14 cellular contexts compared by ENCODE assay signal in genomic region chr7:45035909-45036308, GRCh38. TPM values are rescaled to one million over a fixed set of nuclear protein-coding genes. Genes with fewer than 3 reads are reported as not detected.
DNase-seq lines count a peak whose midpoint lies in the region; ATAC-seq, FAIRE-seq and TF ChIP-seq lines count a peak whose summit lies in the region.
"Had no signal": no experiment of that assay in that cellular context is flagged by ENCODE, and none has a peak within 500 bp of the region (broad histone marks: within the 10 kb centered on the region; RNA-seq: fewer than 3 reads in every experiment).

No MANE protein-coding gene starts in this region.

- H3K79me2 ChIP-seq in keratinocyte (ENCODE audit: control insufficient read depth, insufficient read depth, low read length): peaks cover 43% of the 10 kb centered on the region

- peaks cover 47% of the 10 kb centered on the region for H3K4me1 ChIP-seq in BLaER1
- H3K4me1 ChIP-seq in Caco-2: peaks cover 9% of the 10 kb centered on the region
- peaks cover 51% of the 10 kb centered on the region for H3K4me1 ChIP-seq in keratinocyte (ENCODE audit: control insufficient read depth, extremely low read depth, insufficient read depth, low read length)

- DNase-seq in Caco-2: no peak
- DNase-seq in activated CD8-positive, alpha-beta T cell treated with anti-CD3 and anti-CD28 coated beads for 36 hours: peak; percentile 39
- no peak for DNase-seq in keratinocyte (ENCODE audit: low read depth, low spot score)
- no peak for DNase-seq in RWPE1 (ENCODE audit: low spot score)
- DNase-seq in occipital lobe (lab: John Stamatoyannopoulos, UW): no peak
- DNase-seq in frontal cortex (ENCODE audit: low spot score in 2 of 2): no peak
- DNase-seq: heart left ventricle, NCI-H1092 treated with DMSO at 0.1 percent for 48 hours, PC-3, T-helper 9 cell, trophoblast cell had no signal

- peaks cover 16% of the 10 kb centered on the region for H3K4me1 Mint-ChIP-seq in Caco-2 (ENCODE audit: low read depth, unreplicated experiment)
- peaks cover 70% of the 10 kb centered on the region for H3K4me1 Mint-ChIP-seq in activated CD8-positive, alpha-beta T cell treated with anti-CD3 and anti-CD28 coated beads for 36 hours (ENCODE audit: low read depth)

- no peaks in the 10 kb centered on the region for H3K27me3 Mint-ChIP-seq in Caco-2 (ENCODE audit: insufficient read depth, unreplicated experiment)
- no peaks in the 10 kb centered on the region for H3K27me3 Mint-ChIP-seq in activated CD8-positive, alpha-beta T cell treated with anti-CD3 and anti-CD28 coated beads for 36 hours

- H3K27ac Mint-ChIP-seq in Caco-2 (ENCODE audit: unreplicated experiment): peak overlapping the region; percentile 63
- H3K27ac Mint-ChIP-seq in activated CD8-positive, alpha-beta T cell treated with anti-CD3 and anti-CD28 coated beads for 36 hours: peak overlapping the region; percentile 77

- peak; percentile 35 for ATAC-seq in activated CD8-positive, alpha-beta T cell treated with anti-CD3 and anti-CD28 coated beads for 36 hours
- ATAC-seq in HG03571 (IDR thresholded peaks at IDR 0.05; ENCODE audit: unreplicated experiment): no peak
- ATAC-seq: heart left ventricle, PC-3 had no signal

- H3K36me3 ChIP-seq in BLaER1 (peaks cover 90% of the 10 kb centered on the region), Caco-2 (ENCODE audit: control insufficient read depth, insufficient read depth, low read length) (no peaks in the 10 kb centered on the region), keratinocyte (ENCODE audit: control insufficient read depth in 2 of 2, extremely low read depth in 1 of 2, insufficient read depth in 2 of 2, low read length in 2 of 2) (peaks cover 5 to 16% of the 10 kb centered on the region in 2 experiments)

- peaks cover 2% of the 10 kb centered on the region for H3K9me1 ChIP-seq in keratinocyte (ENCODE audit: control insufficient read depth, extremely low read depth, insufficient read depth, low read length)

- H3K36me3 Mint-ChIP-seq in Caco-2 (ENCODE audit: insufficient read depth, unreplicated experiment): peaks cover 5% of the 10 kb centered on the region
- peaks cover 41% of the 10 kb centered on the region for H3K36me3 Mint-ChIP-seq in activated CD8-positive, alpha-beta T cell treated with anti-CD3 and anti-CD28 coated beads for 36 hours (ENCODE audit: low read depth)

- CTCF ChIA-PET in Caco-2 (lab: Charles Lee): no interaction called here
- CTCF ChIA-PET in activated CD8-positive, alpha-beta T cell treated with anti-CD3 and anti-CD28 coated beads for 36 hours (lab: Charles Lee): interaction anchor here (1.1 to 2.4 kb wide), 5 partner anchors 10 to 99 kb away, joined by 3 to 13 read pairs (median 6); no protein-coding TSS in a partner anchor
- CTCF ChIA-PET in RWPE1 (lab: Yijun Ruan, JAX): interaction anchor here (0.7 kb wide), 1 partner anchor 11 kb away, joined by 3 read pairs; no protein-coding TSS in a partner anchor

- H4K20me1 ChIP-seq in BLaER1 (peaks cover 82% of the 10 kb centered on the region), keratinocyte (ENCODE audit: control insufficient read depth, extremely low read depth, insufficient read depth, low read length) (no peaks in the 10 kb centered on the region)

- intact Hi-C loops in Caco-2 (cut with micrococcal nuclease; ENCODE audit: unreplicated experiment): no loop called here
- intact Hi-C loops in activated CD8-positive, alpha-beta T cell treated with anti-CD3 and anti-CD28 coated beads for 36 hours (cut with micrococcal nuclease): no loop called here

- H3K9ac ChIP-seq in BLaER1 (0 out of 2 replicates have a peak overlapping the region, but pooled peaks have one; percentile 45), keratinocyte (ENCODE audit: control insufficient read depth, extremely low read depth, insufficient read depth, low read length) (no peak overlapping the region)

- H2AFZ ChIP-seq in keratinocyte (ENCODE audit: control insufficient read depth, low read length): peak overlapping the region; percentile 33

- no peaks in the 10 kb centered on the region for H3K27me3 ChIP-seq in BLaER1
- H3K27me3 ChIP-seq in Caco-2 (replicated peaks; ENCODE audit: control insufficient read depth, insufficient read depth, low read length): no peaks in the 10 kb centered on the region
- no peaks in the 10 kb centered on the region for H3K27me3 ChIP-seq in keratinocyte (ENCODE audit: control insufficient read depth, extremely low read depth, insufficient read depth, low read length)
- H3K27me3 ChIP-seq: heart left ventricle had no signal

- no TSS peak for BruUV-seq in Caco-2 (replicated peaks; lab: Mats Ljungman, UMichigan)

- no peaks in the 10 kb centered on the region for H3K9me3 Mint-ChIP-seq in Caco-2 (ENCODE audit: unreplicated experiment)
- H3K9me3 Mint-ChIP-seq in activated CD8-positive, alpha-beta T cell treated with anti-CD3 and anti-CD28 coated beads for 36 hours: no peaks in the 10 kb centered on the region

- H3K9me3 ChIP-seq in BLaER1 (no peaks in the 10 kb centered on the region), Caco-2 (no peaks in the 10 kb centered on the region), keratinocyte (ENCODE audit: control insufficient read depth, low read depth, low read length) (no peaks in the 10 kb centered on the region)
- H3K9me3 ChIP-seq: heart left ventricle had no signal

- H3K4me2 ChIP-seq in BLaER1: peak overlapping the region; percentile 50
- peak overlapping the region; percentile 54 for H3K4me2 ChIP-seq in keratinocyte (ENCODE audit: control insufficient read depth, extremely low read depth, insufficient read depth, low read depth, low read length)

- dilution Hi-C loops in keratinocyte (cut with MboI; ENCODE audit: extremely low pct_ligation_motif_present, low sequenced_read_pairs): no loop called here

- H3K4me3 Mint-ChIP-seq in Caco-2 (ENCODE audit: unreplicated experiment): peak overlapping the region; percentile 47
- peak overlapping the region; percentile 32 for H3K4me3 Mint-ChIP-seq in activated CD8-positive, alpha-beta T cell treated with anti-CD3 and anti-CD28 coated beads for 36 hours

- POLR2A ChIA-PET in Caco-2 (lab: Charles Lee): interaction anchor here (1.1 kb wide), 1 partner anchor 36 kb away, joined by 5 read pairs; no protein-coding TSS in a partner anchor
- POLR2A ChIA-PET in activated CD8-positive, alpha-beta T cell treated with anti-CD3 and anti-CD28 coated beads for 36 hours (lab: Charles Lee): interaction anchor here (0.6 to 2.8 kb wide), 13 partner anchors 8 to 76 kb away, joined by 3 to 13 read pairs (median 4); partner anchors contain the start of genes MYO1G and TBRG4
- POLR2A ChIA-PET in RWPE1 (lab: Yijun Ruan, JAX; ENCODE audit: low non-redundant PET): no interaction called here

- TF ChIP-seq CTCF in Caco-2 (IDR thresholded peaks at IDR 0.05; ENCODE audit: insufficient read depth in 1 of 2, low read depth in 1 of 2, low read length in 1 of 2, severe bottlenecking in 1 of 2, unreplicated experiment in 1 of 2): no peak
- TF ChIP-seq CTCF in activated CD8-positive, alpha-beta T cell treated with anti-CD3 and anti-CD28 coated beads for 36 hours (IDR thresholded peaks at IDR 0.05): no peak
- no peak for TF ChIP-seq CTCF in keratinocyte (optimal IDR thresholded peaks at IDR 0.05 in 1 of 3, IDR thresholded peaks at IDR 0.05 in 1 of 3, conservative IDR thresholded peaks at IDR 0.05 in 1 of 3; ENCODE audit: extremely low read depth in 1 of 3, insufficient read depth in 2 of 3, low read length in 3 of 3)
- TF ChIP-seq CTCF in RWPE1 (conservative IDR thresholded peaks at IDR 0.05; ENCODE audit: low read depth): no peak

- no peak overlapping the region for H3K4me3 ChIP-seq in BLaER1
- no peak overlapping the region for H3K4me3 ChIP-seq in Caco-2 (ENCODE audit: low read depth, low read length)
- H3K4me3 ChIP-seq in keratinocyte (ENCODE audit: control insufficient read depth in 2 of 3, extremely low read depth in 1 of 3, insufficient read depth in 2 of 3, low read depth in 1 of 3, low read length in 3 of 3): no peak overlapping the region
- H3K4me3 ChIP-seq: heart left ventricle, lung had no signal

- peak overlapping the region; percentile 44; the same call in 1 of the 2 replicates for H3K27ac ChIP-seq in BLaER1
- no peak overlapping the region for H3K27ac ChIP-seq in keratinocyte (ENCODE audit: control insufficient read depth, insufficient read depth, low read length)
- H3K27ac ChIP-seq in RWPE1: no peak overlapping the region
- H3K27ac ChIP-seq: heart left ventricle had no signal

- FAIRE-seq in keratinocyte (lab: Jason Lieb, UNC) (peak; percentile 67), frontal cortex (lab: Jason Lieb, UNC) (no peak)

RNA-seq across cellular contexts. Expression of gene CCM2, which starts 35.9 kb away (rescaled TPM):
- 28.1 and 28.2 TPM in 2 replicates for total RNA-seq in Caco-2 (2022)
- 10 to 100 TPM; 72.3 to 77.5 TPM for total RNA-seq in activated CD8-positive, alpha-beta T cell treated with anti-CD3 and anti-CD28 coated beads for 36 hours
- 44.8 to 70.0 TPM (median 57.5 TPM) in 3 replicates for polyA plus RNA-seq in keratinocyte
- polyA plus RNA-seq in keratinocyte (2011; ENCODE audit: low read depth): 31.5 TPM
- polyA plus RNA-seq in keratinocyte (2011; cell fraction: cytosol; rRNA removed): 58.8 and 93.0 TPM in 2 replicates
- 62.5 and 88.4 TPM in 2 replicates for polyA plus RNA-seq in keratinocyte (2011; cell fraction: nucleus; rRNA removed)
- polyA plus RNA-seq in keratinocyte (2012; ENCODE audit: low replicate concordance): 31.8 and 69.4 TPM in 2 replicates
- 60.1 to 222 TPM (median 81.8 TPM) in 3 replicates for polyA minus RNA-seq in keratinocyte
- 93.0 TPM for polyA minus RNA-seq in keratinocyte (2011; cell fraction: cytosol; rRNA and poly(A)+ RNA removed)
- 33.3 and 46.5 TPM in 2 replicates for polyA minus RNA-seq in keratinocyte (2011; cell fraction: nucleus; rRNA and poly(A)+ RNA removed)
- 23.4 TPM for total RNA-seq in occipital lobe
- 22.4 TPM for total RNA-seq in frontal cortex

RNA-seq across cellular contexts. Expression of gene NACAD, which starts 52.9 kb away (rescaled TPM):
- total RNA-seq in Caco-2 (2022) (1.0 and 1.1 TPM in 2 replicates), occipital lobe (5.5 TPM), frontal cortex (4.9 TPM)
- total RNA-seq in activated CD8-positive, alpha-beta T cell treated with anti-CD3 and anti-CD28 coated beads for 36 hours: under 1 TPM; 0.31 to 0.50 TPM
- polyA plus RNA-seq in keratinocyte: 0.10 to 0.25 TPM (median 0.14 TPM) in 3 replicates
- not detected for polyA plus RNA-seq in keratinocyte (2011; ENCODE audit: low read depth)
- polyA plus RNA-seq in keratinocyte (2011; cell fraction: cytosol; rRNA removed): 0.17 and 0.38 TPM in 2 replicates
- polyA plus RNA-seq in keratinocyte (2011; cell fraction: nucleus; rRNA removed): 0.36 and 0.67 TPM in 2 replicates
- 2.1 TPM in 1 of 2 replicates, not detected in the other for polyA plus RNA-seq in keratinocyte (2012; ENCODE audit: low replicate concordance)
- polyA minus RNA-seq in keratinocyte: 0.13 to 5.0 TPM (median 0.23 TPM) in 3 replicates
- polyA minus RNA-seq in keratinocyte (2011; cell fraction: cytosol; rRNA and poly(A)+ RNA removed): 0.96 TPM
- polyA minus RNA-seq in keratinocyte (2011; cell fraction: nucleus; rRNA and poly(A)+ RNA removed): 0.53 and 0.85 TPM in 2 replicates

RNA-seq across cellular contexts. Expression of gene MYO1G, which starts 57.1 kb away (rescaled TPM):
- total RNA-seq in Caco-2 (2022) (0.19 and 0.36 TPM in 2 replicates), occipital lobe (0.47 TPM), frontal cortex (0.41 TPM)
- total RNA-seq in activated CD8-positive, alpha-beta T cell treated with anti-CD3 and anti-CD28 coated beads for 36 hours: 100 to 1,000 TPM; 399 to 403 TPM
- 0.02 to 0.13 TPM (median 0.03 TPM) in 3 replicates for polyA plus RNA-seq in keratinocyte
- 0.20 TPM for polyA plus RNA-seq in keratinocyte (2011; ENCODE audit: low read depth)
- polyA plus RNA-seq in keratinocyte (2011; cell fraction: cytosol; rRNA removed): not detected in 2 replicates
- 0.09 and 0.12 TPM in 2 replicates for polyA plus RNA-seq in keratinocyte (2011; cell fraction: nucleus; rRNA removed)
- polyA plus RNA-seq in keratinocyte (2012; ENCODE audit: low replicate concordance): 0.03 and 0.14 TPM in 2 replicates
- 0.13 to 0.26 TPM in 2 of 3 replicates, not detected in the other for polyA minus RNA-seq in keratinocyte
- 1.2 TPM for polyA minus RNA-seq in keratinocyte (2011; cell fraction: cytosol; rRNA and poly(A)+ RNA removed)
- 0.54 and 0.63 TPM in 2 replicates for polyA minus RNA-seq in keratinocyte (2011; cell fraction: nucleus; rRNA and poly(A)+ RNA removed)

Comparison
In these comparisons a context has a peak if more than half of its experiments do, and no peak if none do; other contexts are left out.
1. RNA of gene MYO1G, which starts 57.1 kb away (total RNA-seq): 399 to 403 TPM in activated CD8-positive, alpha-beta T cell treated with anti-CD3 and anti-CD28 coated beads for 36 hours; 0.47 TPM in occipital lobe (single experiment), 0.41 TPM in frontal cortex (single experiment) and 0.19 to 0.36 TPM in Caco-2; every median in the first group is over 100 times any median in the second.